ENCODE assay signal across 12 cellular contexts in genomic region chr10:133489816-133490588, GRCh38. TPM values are rescaled to one million over a fixed set of nuclear protein-coding genes. Genes with fewer than 3 reads are reported as not detected.
DNase-seq lines count a peak whose midpoint lies in the region; ATAC-seq, FAIRE-seq and TF ChIP-seq lines count a peak whose summit lies in the region.
"Had no signal": no experiment of that assay in that cellular context is flagged by ENCODE, and none has a peak within 500 bp of the region (broad histone marks: within the 10 kb centered on the region; RNA-seq: fewer than 3 reads in every experiment).

No MANE protein-coding gene starts in this region.

- FAIRE-seq in HepG2 (lab: Jason Lieb, UNC), result no peak

- H3K4me3 ChIP-seq in coronary artery (no peak overlapping the region), HepG2 (replicated peaks in 1 of 3; ENCODE audit: insufficient read depth in 1 of 3, low read depth in 2 of 3, low read length in 3 of 3) (no peak overlapping the region)
- H3K4me3 ChIP-seq: breast epithelium, MG63 had no signal

- BruUV-seq in HepG2 (replicated peaks; lab: Mats Ljungman, UMichigan), result no TSS peak

- in situ Hi-C loops in HepG2 (cut with HindIII; ENCODE audit: extremely low pct_ligation_motif_present, low pct_unique_long_range_greater_than_20kb), result no loop called here

- H3K4me1 ChIP-seq in HepG2 (ENCODE audit: insufficient read depth, low read length), result no peaks in the 10 kb centered on the region
- H3K4me1 ChIP-seq: breast epithelium had no signal

- TF ChIP-seq RAD21 in HepG2 (CRISPR knock-in tag; IDR thresholded peaks at IDR 0.05), result no peak

- H4K20me1 ChIP-seq in HepG2 (ENCODE audit: insufficient read depth, low read length), result no peaks in the 10 kb centered on the region

- no peak for DNase-seq in activated naive CD4-positive, alpha-beta T cell treated with anti-CD3 and anti-CD28 coated beads, Interleukin-2, amount 10 ng/mL, durations not matched to agents 7 days and 5 days
- no peak for DNase-seq in activated naive CD4-positive, alpha-beta T cell (lab: John Stamatoyannopoulos, UW)
- DNase-seq in NCI-H446 (lab: John Stamatoyannopoulos, UW), result no peak
- no peak for DNase-seq in coronary artery (ENCODE audit: low spot score)
- no peak for DNase-seq in HepG2 (ENCODE audit: low spot score)
- DNase-seq: kidney, MG63, posterior cingulate gyrus had no signal

- H3K4me1 Mint-ChIP-seq in activated naive CD4-positive, alpha-beta T cell treated with anti-CD3 and anti-CD28 coated beads, Interleukin-2, amount 10 ng/mL, durations not matched to agents 7 days and 5 days, result peaks cover 7% of the 10 kb centered on the region
- peaks cover 20% of the 10 kb centered on the region for H3K4me1 Mint-ChIP-seq in stimulated activated memory B cell treated with anti-CD40 and anti-IgM and Interleukin-4, amounts not matched to agents 10 μg/mL and 1 μg/mL and 100 μg/mL, for 72 hours

- peaks cover 12% of the 10 kb centered on the region for H3K27me3 Mint-ChIP-seq in activated naive CD4-positive, alpha-beta T cell treated with anti-CD3 and anti-CD28 coated beads, Interleukin-2, amount 10 ng/mL, durations not matched to agents 7 days and 5 days
- no peaks in the 10 kb centered on the region for H3K27me3 Mint-ChIP-seq in stimulated activated memory B cell treated with anti-CD40 and anti-IgM and Interleukin-4, amounts not matched to agents 10 μg/mL and 1 μg/mL and 100 μg/mL, for 72 hours

- CTCF ChIA-PET in activated naive CD4-positive, alpha-beta T cell treated with anti-CD3 and anti-CD28 coated beads, Interleukin-2, amount 10 ng/mL, durations not matched to agents 7 days and 5 days (lab: Charles Lee), result interaction anchor here (0.9 kb wide), 1 partner anchor 49 kb away, joined by 3 read pairs; no protein-coding TSS in a partner anchor
- CTCF ChIA-PET in HepG2 (lab: Yijun Ruan, JAX; ENCODE audit: low intra/inter-chr PET ratio, low total read pairs), result no interaction called here

- H3K79me2 ChIP-seq in HepG2 (ENCODE audit: insufficient read depth, low read length), result no peaks in the 10 kb centered on the region

- TF ChIP-seq EP300 in HepG2 (IDR thresholded peaks at IDR 0.05; ENCODE audit: low read depth in 2 of 2, low read length in 2 of 2) (no peak), HepG2 (CRISPR knock-in tag; IDR thresholded peaks at IDR 0.05; ENCODE audit: borderline replicate concordance) (no peak)

- H3K36me3 ChIP-seq in HepG2 (replicated peaks in 1 of 2; ENCODE audit: control insufficient read depth in 1 of 2, insufficient read depth in 2 of 2, low read length in 2 of 2), result no peaks in the 10 kb centered on the region

- POLR2A ChIA-PET in HepG2 (lab: Yijun Ruan, JAX), result no interaction called here

- H3K27me3 ChIP-seq in HepG2 (ENCODE audit: control insufficient read depth in 1 of 2, insufficient read depth in 2 of 2, low read length in 2 of 2), result no peaks in the 10 kb centered on the region
- H3K27me3 ChIP-seq: breast epithelium, MG63 had no signal

- H2AFZ ChIP-seq in HepG2 (ENCODE audit: low read length), result no peak overlapping the region

- H3K4me3 Mint-ChIP-seq in activated naive CD4-positive, alpha-beta T cell treated with anti-CD3 and anti-CD28 coated beads, Interleukin-2, amount 10 ng/mL, durations not matched to agents 7 days and 5 days, result no peak overlapping the region
- no peak overlapping the region for H3K4me3 Mint-ChIP-seq in stimulated activated memory B cell treated with anti-CD40 and anti-IgM and Interleukin-4, amounts not matched to agents 10 μg/mL and 1 μg/mL and 100 μg/mL, for 72 hours

- peaks cover 38% of the 10 kb centered on the region for H3K9me3 ChIP-seq in HepG2 (ENCODE audit: low read length)

- H3K4me2 ChIP-seq in HepG2 (ENCODE audit: low read depth, low read length), result no peak overlapping the region

- H3K9ac ChIP-seq in HepG2 (ENCODE audit: insufficient read depth, low read depth, low read length), result no peak overlapping the region

- H3K27ac ChIP-seq in coronary artery (no peak overlapping the region), HepG2 (ENCODE audit: extremely low read length, insufficient read depth, low read length) (no peak overlapping the region)
- H3K27ac ChIP-seq: breast epithelium had no signal

- H3K36me3 Mint-ChIP-seq in activated naive CD4-positive, alpha-beta T cell treated with anti-CD3 and anti-CD28 coated beads, Interleukin-2, amount 10 ng/mL, durations not matched to agents 7 days and 5 days, result peaks cover 3% of the 10 kb centered on the region
- peaks cover 35% of the 10 kb centered on the region for H3K36me3 Mint-ChIP-seq in stimulated activated memory B cell treated with anti-CD40 and anti-IgM and Interleukin-4, amounts not matched to agents 10 μg/mL and 1 μg/mL and 100 μg/mL, for 72 hours

- TF ChIP-seq POLR2A in HepG2 (IDR thresholded peaks at IDR 0.05; ENCODE audit: insufficient read depth in 1 of 2, low read depth in 2 of 2, low read length in 2 of 2), result no peak

- WGBS in HepG2 (ENCODE audit: low lambda C conversion rate), result 0% methylated on average over 2 of the region's 2 CpGs

- intact Hi-C loops in HepG2 (cut with micrococcal nuclease; ENCODE audit: unreplicated experiment), result no loop called here

- ATAC-seq in GM21528 (IDR thresholded peaks at IDR 0.05; ENCODE audit: low FRiP score, unreplicated experiment), result peak; percentile 68
- ATAC-seq in HG03442 (IDR thresholded peaks at IDR 0.05; ENCODE audit: unreplicated experiment), result peak; percentile 64
- ATAC-seq in stimulated activated memory B cell treated with anti-CD40 and anti-IgM and Interleukin-4, amounts not matched to agents 10 μg/mL and 1 μg/mL and 100 μg/mL, for 72 hours, result peak; percentile 87
- ATAC-seq in HepG2, result no peak

- H3K27ac Mint-ChIP-seq in activated naive CD4-positive, alpha-beta T cell treated with anti-CD3 and anti-CD28 coated beads, Interleukin-2, amount 10 ng/mL, durations not matched to agents 7 days and 5 days, result peak overlapping the region; percentile 0
- peak overlapping the region; percentile 58 for H3K27ac Mint-ChIP-seq in stimulated activated memory B cell treated with anti-CD40 and anti-IgM and Interleukin-4, amounts not matched to agents 10 μg/mL and 1 μg/mL and 100 μg/mL, for 72 hours

- peaks cover 23% of the 10 kb centered on the region for H3K9me3 Mint-ChIP-seq in activated naive CD4-positive, alpha-beta T cell treated with anti-CD3 and anti-CD28 coated beads, Interleukin-2, amount 10 ng/mL, durations not matched to agents 7 days and 5 days
- peaks cover 25% of the 10 kb centered on the region for H3K9me3 Mint-ChIP-seq in stimulated activated memory B cell treated with anti-CD40 and anti-IgM and Interleukin-4, amounts not matched to agents 10 μg/mL and 1 μg/mL and 100 μg/mL, for 72 hours

- no peak for TF ChIP-seq CTCF in coronary artery (IDR thresholded peaks at IDR 0.05)
- TF ChIP-seq CTCF in HepG2 (CRISPR knock-in tag; IDR thresholded peaks at IDR 0.05), result no peak

RNA-seq across cellular contexts. Expression of gene SCART1, which starts 36.3 kb away (rescaled TPM):
- 0.32 and 0.46 TPM in 2 replicates for total RNA-seq in HepG2 (2016; rRNA removed; fragmentation: Illumina TruSeq; extraction: Trizol)
- 0.18 and 0.30 TPM in 2 replicates for total RNA-seq in HepG2 (2016; cell fraction: cytosol; rRNA removed; fragmentation: Illumina TruSeq; extraction: Trizol; ENCODE audit: low read depth)
- total RNA-seq in HepG2 (2016; cell fraction: insoluble cytoplasmic fraction; rRNA removed; fragmentation: Illumina TruSeq; extraction: Trizol), result 0.07 and 0.45 TPM in 2 replicates
- 0.12 and 0.17 TPM in 2 replicates for total RNA-seq in HepG2 (2016; cell fraction: membrane; rRNA removed; fragmentation: Illumina TruSeq; extraction: Trizol)
- total RNA-seq in HepG2 (2016; cell fraction: nucleus; rRNA removed; fragmentation: Illumina TruSeq; extraction: Trizol), result 0.81 and 0.88 TPM in 2 replicates
- 1.1 and 1.4 TPM in 2 replicates for polyA plus RNA-seq in HepG2 (2011; rRNA removed)
- polyA plus RNA-seq in HepG2 (2011; cell fraction: cytosol; rRNA removed), result 0.23 and 0.45 TPM in 2 replicates
- polyA plus RNA-seq in HepG2 (2011; cell fraction: nucleus; rRNA removed), result 9.5 and 13.6 TPM in 2 replicates
- polyA plus RNA-seq in HepG2 (2012), result 1.6 and 1.9 TPM in 2 replicates
- polyA plus RNA-seq in HepG2 (2016; cell fraction: cytosol; fragmentation: Illumina TruSeq; extraction: Trizol; ENCODE audit: low read depth), result 0.08 TPM in 1 of 2 replicates, not detected in the other
- polyA plus RNA-seq in HepG2 (2016; cell fraction: insoluble cytoplasmic fraction; fragmentation: Illumina TruSeq; extraction: Trizol; ENCODE audit: low read depth), result 0.12 and 0.16 TPM in 2 replicates
- not detected in 2 replicates for polyA plus RNA-seq in HepG2 (2016; cell fraction: membrane; fragmentation: Illumina TruSeq; extraction: Trizol; ENCODE audit: low read depth)
- 2.1 and 2.9 TPM in 2 replicates for polyA plus RNA-seq in HepG2 (2016; cell fraction: nucleus; fragmentation: Illumina TruSeq; extraction: Trizol; ENCODE audit: insufficient read depth, low read depth)
- 0.51 and 1.7 TPM in 2 replicates for polyA minus RNA-seq in HepG2 (2011; rRNA and poly(A)+ RNA removed; ENCODE audit: low replicate concordance)
- polyA minus RNA-seq in HepG2 (2011; cell fraction: cytosol; rRNA and poly(A)+ RNA removed), result 0.10 TPM in 1 of 2 replicates, not detected in the other
- polyA minus RNA-seq in HepG2 (2011; cell fraction: nucleus; rRNA and poly(A)+ RNA removed), result 2.7 and 3.5 TPM in 2 replicates

RNA-seq across cellular contexts. Expression of gene CYP2E1, which starts 37.2 kb away (rescaled TPM):
- 0.27 TPM in 1 of 2 replicates, not detected in the other for total RNA-seq in HepG2 (2016; rRNA removed; fragmentation: Illumina TruSeq; extraction: Trizol)
- not detected in 2 replicates for total RNA-seq in HepG2 (2016; cell fraction: cytosol; rRNA removed; fragmentation: Illumina TruSeq; extraction: Trizol; ENCODE audit: low read depth)
- 0.48 TPM in 1 of 2 replicates, not detected in the other for total RNA-seq in HepG2 (2016; cell fraction: insoluble cytoplasmic fraction; rRNA removed; fragmentation: Illumina TruSeq; extraction: Trizol)
- total RNA-seq in HepG2 (2016; cell fraction: membrane; rRNA removed; fragmentation: Illumina TruSeq; extraction: Trizol), result not detected in 2 replicates
- total RNA-seq in HepG2 (2016; cell fraction: nucleus; rRNA removed; fragmentation: Illumina TruSeq; extraction: Trizol), result 0.75 TPM in 1 of 2 replicates, not detected in the other
- polyA plus RNA-seq in HepG2 (2011; rRNA removed), result 0.63 and 0.74 TPM in 2 replicates
- 0.13 and 0.15 TPM in 2 replicates for polyA plus RNA-seq in HepG2 (2011; cell fraction: cytosol; rRNA removed)
- 3.2 and 5.0 TPM in 2 replicates for polyA plus RNA-seq in HepG2 (2011; cell fraction: nucleus; rRNA removed)
- 0.52 and 1.1 TPM in 2 replicates for polyA plus RNA-seq in HepG2 (2012)
- polyA plus RNA-seq in HepG2 (2016; cell fraction: cytosol; fragmentation: Illumina TruSeq; extraction: Trizol; ENCODE audit: low read depth), result 0.14 TPM in 1 of 2 replicates, not detected in the other
- not detected in 2 replicates for polyA plus RNA-seq in HepG2 (2016; cell fraction: insoluble cytoplasmic fraction; fragmentation: Illumina TruSeq; extraction: Trizol; ENCODE audit: low read depth)
- not detected in 2 replicates for polyA plus RNA-seq in HepG2 (2016; cell fraction: membrane; fragmentation: Illumina TruSeq; extraction: Trizol; ENCODE audit: low read depth)
- polyA plus RNA-seq in HepG2 (2016; cell fraction: nucleus; fragmentation: Illumina TruSeq; extraction: Trizol; ENCODE audit: insufficient read depth, low read depth), result 1.1 TPM in 1 of 2 replicates, not detected in the other
- polyA minus RNA-seq in HepG2 (2011; rRNA and poly(A)+ RNA removed; ENCODE audit: low replicate concordance), result 0.38 and 0.89 TPM in 2 replicates
- polyA minus RNA-seq in HepG2 (2011; cell fraction: cytosol; rRNA and poly(A)+ RNA removed), result not detected in 2 replicates
- 0.25 and 0.77 TPM in 2 replicates for polyA minus RNA-seq in HepG2 (2011; cell fraction: nucleus; rRNA and poly(A)+ RNA removed)
